In the genomic region with DNA sequence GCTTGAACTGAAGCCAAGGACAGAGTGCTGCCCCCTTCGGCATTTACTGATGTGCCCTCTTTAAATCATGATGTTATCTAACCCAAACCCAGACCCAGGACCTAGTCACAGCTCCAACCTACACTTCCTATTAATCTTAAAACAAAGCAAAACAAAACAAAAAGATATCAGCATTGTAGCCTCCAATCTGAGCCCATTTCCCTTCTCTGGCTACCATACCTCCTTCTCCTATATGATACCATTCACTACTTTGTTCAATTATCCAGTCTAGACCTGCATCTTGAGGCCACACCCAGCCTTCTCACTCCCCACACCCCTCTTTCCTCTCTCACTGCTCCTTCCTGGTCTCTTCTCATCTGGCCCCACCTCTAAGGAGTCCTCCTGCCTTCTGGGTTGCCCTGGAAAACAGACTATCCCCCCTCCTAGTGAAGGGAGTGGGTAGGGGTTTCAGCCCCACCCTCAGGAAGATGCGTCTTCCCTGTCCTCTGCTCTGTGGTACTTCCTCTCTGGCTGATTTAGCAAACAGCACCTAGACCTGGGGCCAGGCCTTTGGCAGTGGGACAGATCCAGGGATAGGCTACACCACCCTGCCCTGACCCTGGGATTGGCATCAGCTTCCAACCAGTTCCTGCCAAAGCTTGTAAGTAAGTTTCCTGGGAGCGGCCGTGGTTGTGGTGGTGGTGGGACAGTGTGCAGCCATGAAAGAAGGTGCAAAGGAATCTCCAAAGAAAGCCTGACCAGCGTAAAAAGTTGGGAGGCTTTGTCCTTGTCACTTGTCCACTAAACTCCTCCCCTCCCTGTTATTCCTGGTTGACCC, we compare ENCODE assay signal across 19 cellular contexts. TPM values are rescaled to one million over a fixed set of nuclear protein-coding genes. Genes with fewer than 3 reads are reported as not detected.
DNase-seq lines count a peak whose midpoint lies in the region; ATAC-seq and TF ChIP-seq lines count a peak whose summit lies in the region.
"Had no signal": no experiment of that assay in that cellular context is flagged by ENCODE, and none has a peak within 500 bp of the region (broad histone marks: within the 10 kb centered on the region; RNA-seq: fewer than 3 reads in every experiment).

No MANE protein-coding gene starts in this region.

- no peaks in the 10 kb centered on the region for H3K36me3 ChIP-seq in liver (ENCODE audit: control insufficient read depth in 4 of 4, insufficient read depth in 3 of 4, low read depth in 1 of 4, low read length in 3 of 4)
- H3K36me3 ChIP-seq in upper lobe of left lung: peaks cover 0 to 5% (median 2%) of the 10 kb centered on the region in 4 donors
- H3K36me3 ChIP-seq: pancreas had no signal

- no peak for TF ChIP-seq RAD21 in liver (IDR thresholded peaks at IDR 0.05)

- H3K36me3 Mint-ChIP-seq in activated naive CD4-positive, alpha-beta T cell treated with anti-CD3 and anti-CD28 coated beads, Interleukin-2, amount 50 U/mL, for 72 hours: peaks cover 0 to 20% of the 10 kb centered on the region in 2 donors
- peaks cover 34% of the 10 kb centered on the region for H3K36me3 Mint-ChIP-seq in activated T-helper 2 cell treated with anti-CD3 and anti-CD28 coated beads, Interferon-gamma antibody, Interleukin-2, Interleukin-4, amounts not matched to agents 10 μg/mL and 5 μg/mL and 100 μg/mL, durations not matched to agents 14 hours and 24 hours and 36 hours (ENCODE audit: low read depth)

- no peak for TF ChIP-seq POLR2A in upper lobe of left lung (IDR thresholded peaks at IDR 0.05)

- H3K27ac Mint-ChIP-seq in activated naive CD4-positive, alpha-beta T cell treated with anti-CD3 and anti-CD28 coated beads, Interleukin-2, amount 50 U/mL, for 72 hours: peak overlapping the region; percentile 58 to 74
- H3K27ac Mint-ChIP-seq in activated T-helper 2 cell treated with anti-CD3 and anti-CD28 coated beads, Interferon-gamma antibody, Interleukin-2, Interleukin-4, amounts not matched to agents 10 μg/mL and 5 μg/mL and 100 μg/mL, durations not matched to agents 14 hours and 24 hours and 36 hours: peak overlapping the region; percentile 20
- H3K27ac Mint-ChIP-seq: H9 had no signal

- TF ChIP-seq EP300 in upper lobe of left lung (IDR thresholded peaks at IDR 0.05): no peak

- H3K4me3 Mint-ChIP-seq in activated T-helper 2 cell treated with anti-CD3 and anti-CD28 coated beads, Interferon-gamma antibody, Interleukin-2, Interleukin-4, amounts not matched to agents 10 μg/mL and 5 μg/mL and 100 μg/mL, durations not matched to agents 14 hours and 24 hours and 36 hours (ENCODE audit: low read depth): no peak overlapping the region
- H3K4me3 Mint-ChIP-seq: H9 had no signal

- ATAC-seq in activated naive CD4-positive, alpha-beta T cell treated with anti-CD3 and anti-CD28 coated beads, Interleukin-2, amount 50 U/mL, for 72 hours: no peak
- no peak for ATAC-seq in upper lobe of left lung (ENCODE audit: low FRiP score in 2 of 2)
- ATAC-seq: pancreas had no signal

- H3K27ac ChIP-seq in liver (ENCODE audit: low read depth in 1 of 2, low read length in 2 of 2): peak overlapping the region; percentile 15 to 48
- H3K27ac ChIP-seq in upper lobe of left lung: peak overlapping the region; percentile 79 to 93 (median 91)
- no peak overlapping the region for H3K27ac ChIP-seq in substantia nigra (ENCODE audit: low read depth, low read length, poor library complexity, severe bottlenecking)
- H3K27ac ChIP-seq: testis had no signal

- DNase-seq in activated naive CD4-positive, alpha-beta T cell treated with anti-CD3 and anti-CD28 coated beads, Interleukin-2, amount 50 U/mL, for 72 hours (ENCODE audit: low spot score in 2 of 2): no peak
- no peak for DNase-seq in activated naive CD4-positive, alpha-beta T cell (lab: John Stamatoyannopoulos, UW)
- DNase-seq in activated T-helper 2 cell treated with anti-CD3 and anti-CD28 coated beads, Interferon-gamma antibody, Interleukin-2, Interleukin-4, amounts not matched to agents 10 μg/mL and 5 μg/mL and 100 μg/mL, durations not matched to agents 14 hours and 24 hours and 36 hours (ENCODE audit: low spot score): no peak
- DNase-seq in upper lobe of left lung: no peak
- DNase-seq in DMS153 treated with DMSO at 0.1 percent for 48 hours (lab: John Stamatoyannopoulos, UW; ENCODE audit: unreplicated experiment): no peak
- DNase-seq in substantia nigra (lab: John Stamatoyannopoulos, UW): no peak
- no peak for DNase-seq in iPS-NIHi7 (ENCODE audit: extremely low spot score)
- DNase-seq: activated naive CD4-positive, alpha-beta T cell treated with anti-CD3 and anti-CD28 coated beads, Interleukin-2, amount 50 U/mL, for 16 hours; cerebellar nuclear complex; DND-41; H9; hippocampal formation; Kasumi-1; NCI-H187; NCI-H524; testis had no signal

- no peaks in the 10 kb centered on the region for H3K9me3 Mint-ChIP-seq in activated naive CD4-positive, alpha-beta T cell treated with anti-CD3 and anti-CD28 coated beads, Interleukin-2, amount 50 U/mL, for 72 hours
- H3K9me3 Mint-ChIP-seq in activated T-helper 2 cell treated with anti-CD3 and anti-CD28 coated beads, Interferon-gamma antibody, Interleukin-2, Interleukin-4, amounts not matched to agents 10 μg/mL and 5 μg/mL and 100 μg/mL, durations not matched to agents 14 hours and 24 hours and 36 hours: no peaks in the 10 kb centered on the region
- H3K9me3 Mint-ChIP-seq: H9 had no signal

- H3K4me1 Mint-ChIP-seq in activated T-helper 2 cell treated with anti-CD3 and anti-CD28 coated beads, Interferon-gamma antibody, Interleukin-2, Interleukin-4, amounts not matched to agents 10 μg/mL and 5 μg/mL and 100 μg/mL, durations not matched to agents 14 hours and 24 hours and 36 hours (ENCODE audit: low read depth): peaks cover 50% of the 10 kb centered on the region
- H3K4me1 Mint-ChIP-seq: H9 had no signal

- intact Hi-C loops in activated T-helper 2 cell treated with anti-CD3 and anti-CD28 coated beads, Interferon-gamma antibody, Interleukin-2, Interleukin-4, amounts not matched to agents 10 μg/mL and 5 μg/mL and 100 μg/mL, durations not matched to agents 14 hours and 24 hours and 36 hours (cut with micrococcal nuclease): loop anchor here (2.0 kb wide), 1 partner anchor 18 kb away; no protein-coding TSS in a partner anchor

- TF ChIP-seq CTCF in liver (IDR thresholded peaks at IDR 0.05; ENCODE audit: low read depth, low read length, missing input control) (no peak), upper lobe of left lung (IDR thresholded peaks at IDR 0.05) (no peak)

- 63% methylated on average over 5 of the region's 5 CpGs for WGBS in liver
- WGBS in upper lobe of left lung, 2 donors: 61% methylated on average over 5 of the region's 5 CpGs

- peaks cover 16 to 33% (median 23%) of the 10 kb centered on the region in 4 donors for H3K4me1 ChIP-seq in liver (ENCODE audit: control insufficient read depth in 4 of 4, insufficient read depth in 4 of 4, low read length in 3 of 4)
- H3K4me1 ChIP-seq in upper lobe of left lung: peaks cover 74 to 85% (median 80%) of the 10 kb centered on the region in 4 donors

- H3K4me3 ChIP-seq in liver (ENCODE audit: low read depth in 1 of 3, low read length in 3 of 3) (no peak overlapping the region), upper lobe of left lung (peak overlapping the region in 1 of 4 donors; percentile 25)
- H3K4me3 ChIP-seq: pancreas, smooth muscle cell, testis had no signal

- peaks cover 3% of the 10 kb centered on the region for H3K27me3 Mint-ChIP-seq in activated T-helper 2 cell treated with anti-CD3 and anti-CD28 coated beads, Interferon-gamma antibody, Interleukin-2, Interleukin-4, amounts not matched to agents 10 μg/mL and 5 μg/mL and 100 μg/mL, durations not matched to agents 14 hours and 24 hours and 36 hours (ENCODE audit: low read depth)

- H3K27me3 ChIP-seq in liver (ENCODE audit: control insufficient read depth in 4 of 4, insufficient read depth in 4 of 4, low read length in 3 of 4) (no peaks in the 10 kb centered on the region), upper lobe of left lung (no peaks in the 10 kb centered on the region)
- H3K27me3 ChIP-seq: pancreas, testis had no signal

- H3K9ac ChIP-seq in liver (ENCODE audit: low read depth in 1 of 2, low read length in 2 of 2): no peak overlapping the region

- H3K9me3 ChIP-seq in liver (ENCODE audit: control insufficient read depth in 4 of 4, low read length in 3 of 4): no peaks in the 10 kb centered on the region
- H3K9me3 ChIP-seq in upper lobe of left lung: no peaks in the 10 kb centered on the region
- H3K9me3 ChIP-seq: pancreas, testis had no signal

RNA-seq across cellular contexts. Expression of a gene that starts 3.3 kb away (rescaled TPM):
- 10 to 100 TPM; 14.0 to 15.8 TPM for total RNA-seq in activated naive CD4-positive, alpha-beta T cell treated with anti-CD3 and anti-CD28 coated beads, Interleukin-2, amount 50 U/mL, for 72 hours
- total RNA-seq in activated T-helper 2 cell treated with anti-CD3 and anti-CD28 coated beads, Interferon-gamma antibody, Interleukin-2, Interleukin-4, amounts not matched to agents 10 μg/mL and 5 μg/mL and 100 μg/mL, durations not matched to agents 14 hours and 24 hours and 36 hours: 10.7 and 11.9 TPM in 2 replicates
- 1 to 10 TPM; 2.1 to 5.0 TPM for total RNA-seq in liver
- polyA plus RNA-seq in liver: 1 to 10 TPM in 1 of 2 donors, under 1 TPM in 1; 0.86 to 2.9 TPM
- total RNA-seq in upper lobe of left lung: 10 to 100 TPM; 11.1 to 71.2 (median 17.7) TPM

RNA-seq across cellular contexts. Expression of a gene that starts 4.6 kb away (rescaled TPM):
- total RNA-seq in activated naive CD4-positive, alpha-beta T cell treated with anti-CD3 and anti-CD28 coated beads, Interleukin-2, amount 50 U/mL, for 72 hours: 10 to 100 TPM; 13.7 to 16.2 TPM
- 7.9 and 9.5 TPM in 2 replicates for total RNA-seq in activated T-helper 2 cell treated with anti-CD3 and anti-CD28 coated beads, Interferon-gamma antibody, Interleukin-2, Interleukin-4, amounts not matched to agents 10 μg/mL and 5 μg/mL and 100 μg/mL, durations not matched to agents 14 hours and 24 hours and 36 hours
- total RNA-seq in liver (10 to 100 TPM in 1 of 2 donors, 1 to 10 TPM in 1; 2.5 to 11.3 TPM), upper lobe of left lung (10 to 100 TPM in 4 of 6 donors, 1 to 10 TPM in 2; 6.2 to 49.2 (median 10.9) TPM)
- 1 to 10 TPM in 1 of 2 donors, under 1 TPM in 1; 0.28 to 1.2 TPM for polyA plus RNA-seq in liver

RNA-seq across cellular contexts. Expression of a gene that starts 6.8 kb away (rescaled TPM):
- total RNA-seq in activated naive CD4-positive, alpha-beta T cell treated with anti-CD3 and anti-CD28 coated beads, Interleukin-2, amount 50 U/mL, for 72 hours: 10 to 100 TPM in 1 of 2 donors, 1 to 10 TPM in 1; 6.9 to 17.0 TPM
- total RNA-seq in activated T-helper 2 cell treated with anti-CD3 and anti-CD28 coated beads, Interferon-gamma antibody, Interleukin-2, Interleukin-4, amounts not matched to agents 10 μg/mL and 5 μg/mL and 100 μg/mL, durations not matched to agents 14 hours and 24 hours and 36 hours: 19.6 and 24.7 TPM in 2 replicates
- total RNA-seq in liver (100 to 1,000 TPM in 1 of 2 donors, 10 to 100 TPM in 1; 32.1 to 142 TPM), upper lobe of left lung (10 to 100 TPM in 5 of 6 donors, 1 to 10 TPM in 1; 9.4 to 14.8 (median 12.8) TPM)
- 100 to 1,000 TPM; 176 to 312 TPM for polyA plus RNA-seq in liver
- total RNA-seq: H9, smooth muscle cell had no signal
- polyA plus RNA-seq: smooth muscle cell had no signal

RNA-seq across cellular contexts. Expression of a gene that starts 14.9 kb away (rescaled TPM):
- total RNA-seq in activated naive CD4-positive, alpha-beta T cell treated with anti-CD3 and anti-CD28 coated beads, Interleukin-2, amount 50 U/mL, for 72 hours: 10 to 100 TPM; 30.5 TPM
- 39.7 and 42.0 TPM in 2 replicates for total RNA-seq in activated T-helper 2 cell treated with anti-CD3 and anti-CD28 coated beads, Interferon-gamma antibody, Interleukin-2, Interleukin-4, amounts not matched to agents 10 μg/mL and 5 μg/mL and 100 μg/mL, durations not matched to agents 14 hours and 24 hours and 36 hours
- total RNA-seq in liver (10 to 100 TPM; 12.3 to 18.2 TPM), upper lobe of left lung (10 to 100 TPM; 13.3 to 31.4 (median 22.6) TPM)
- 1 to 10 TPM; 3.8 to 7.1 TPM for polyA plus RNA-seq in liver

RNA-seq across cellular contexts. Expression of a gene that starts 15.0 kb away (rescaled TPM):
- total RNA-seq in activated naive CD4-positive, alpha-beta T cell treated with anti-CD3 and anti-CD28 coated beads, Interleukin-2, amount 50 U/mL, for 72 hours: 10 to 100 TPM; 13.3 to 17.7 TPM
- total RNA-seq in activated T-helper 2 cell treated with anti-CD3 and anti-CD28 coated beads, Interferon-gamma antibody, Interleukin-2, Interleukin-4, amounts not matched to agents 10 μg/mL and 5 μg/mL and 100 μg/mL, durations not matched to agents 14 hours and 24 hours and 36 hours: 9.7 and 10.4 TPM in 2 replicates
- 10 to 100 TPM; 30.3 to 84.9 TPM for total RNA-seq in liver
- polyA plus RNA-seq in liver: 10 to 100 TPM; 40.3 to 60.1 TPM
- total RNA-seq in upper lobe of left lung: 10 to 100 TPM; 23.0 to 60.3 (median 32.8) TPM
